ENCODE assay signal across 8 cellular contexts in genomic region chr3:37855363-37855970, GRCh38. TPM values are rescaled to one million over a fixed set of nuclear protein-coding genes. Genes with fewer than 3 reads are reported as not detected.
A peak's percentile ranks its signal among the peaks of the same experiment; 100 is the strongest.
DNase-seq lines count a peak whose midpoint lies in the region; ATAC-seq and TF ChIP-seq lines count a peak whose summit lies in the region.

No MANE protein-coding gene starts in this region.

- H3K27me3 ChIP-seq in cardiac muscle cell = no peaks in the 10 kb centered on the region

- H3K27ac ChIP-seq in cardiac muscle cell = no peak overlapping the region

- H3K4me3 Mint-ChIP-seq in activated naive CD8-positive, alpha-beta T cell treated with anti-CD3 and anti-CD28 coated beads for 36 hours = no peak overlapping the region

- TF ChIP-seq CTCF in LNCAP (IDR thresholded peaks at IDR 0.05) (peak; percentile 91), cardiac muscle cell (IDR thresholded peaks at IDR 0.05; ENCODE audit: low read depth, low read length) (peak; percentile 81)

- H3K9me3 ChIP-seq in cardiac muscle cell (ENCODE audit: low read depth) = no peaks in the 10 kb centered on the region

- no peak for ATAC-seq in HG03460 (IDR thresholded peaks at IDR 0.05; ENCODE audit: unreplicated experiment)

- no peaks in the 10 kb centered on the region for H3K9me3 Mint-ChIP-seq in activated naive CD8-positive, alpha-beta T cell treated with anti-CD3 and anti-CD28 coated beads for 36 hours

- H3K4me1 ChIP-seq in cardiac muscle cell (ENCODE audit: low read depth) = no peaks in the 10 kb centered on the region

- peak; percentile 14 to 27 for DNase-seq in NCI-H2081 (lab: John Stamatoyannopoulos, UW)
- no peak for DNase-seq in NCI-H2081 treated with DMSO at 0.1 percent for 48 hours (lab: John Stamatoyannopoulos, UW)
- DNase-seq in SW480 (ENCODE audit: low spot score) = peak; percentile 68
- peak; percentile 72 for DNase-seq in activated naive CD8-positive, alpha-beta T cell treated with anti-CD3 and anti-CD28 coated beads for 36 hours
- peak; percentile 81 to 82 for DNase-seq in cardiac muscle cell (ENCODE audit: low read depth in 1 of 2, low spot score in 1 of 2)
- DNase-seq in putamen (ENCODE audit: low spot score) = peak; percentile 52

- H3K4me3 ChIP-seq in cardiac muscle cell = no peak overlapping the region

- H3K4me1 Mint-ChIP-seq in activated naive CD8-positive, alpha-beta T cell treated with anti-CD3 and anti-CD28 coated beads for 36 hours = peaks cover 5% of the 10 kb centered on the region

- no peaks in the 10 kb centered on the region for H3K36me3 ChIP-seq in cardiac muscle cell

- H3K36me3 Mint-ChIP-seq in activated naive CD8-positive, alpha-beta T cell treated with anti-CD3 and anti-CD28 coated beads for 36 hours = no peaks in the 10 kb centered on the region

- no peaks in the 10 kb centered on the region for H3K27me3 Mint-ChIP-seq in activated naive CD8-positive, alpha-beta T cell treated with anti-CD3 and anti-CD28 coated beads for 36 hours

- H3K27ac Mint-ChIP-seq in activated naive CD8-positive, alpha-beta T cell treated with anti-CD3 and anti-CD28 coated beads for 36 hours = no peak overlapping the region

RNA-seq across cellular contexts. Expression of gene CTDSPL, which starts 6.2 kb away (rescaled TPM):
- 1 to 10 TPM; 1.6 to 2.3 TPM for total RNA-seq in activated naive CD8-positive, alpha-beta T cell treated with anti-CD3 and anti-CD28 coated beads for 36 hours
- 15.3 and 17.7 TPM in 2 replicates for total RNA-seq in cardiac muscle cell
- 22.3 and 34.0 TPM in 2 replicates for polyA plus RNA-seq in cardiac muscle cell
